15 cellular contexts compared by ENCODE assay signal in the genomic region with DNA sequence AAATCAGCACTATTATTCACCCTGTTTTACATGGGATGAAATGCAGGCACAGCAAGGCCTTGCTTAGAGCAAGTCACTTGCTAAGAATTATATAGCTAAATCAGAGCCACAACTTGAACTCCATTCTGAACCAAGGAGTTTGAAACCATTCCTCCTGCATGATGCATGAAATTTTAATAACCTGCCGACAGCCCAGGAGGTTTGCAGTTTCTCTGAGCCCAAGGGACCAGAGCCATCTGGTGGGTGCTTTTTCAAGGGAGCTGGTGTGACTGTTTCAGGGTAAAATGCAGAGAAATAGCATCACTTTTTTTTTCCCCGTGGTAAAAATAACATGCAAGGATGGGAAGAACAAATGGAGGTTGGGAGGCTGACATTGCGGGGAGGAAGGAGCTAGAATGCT.
A peak's percentile ranks its signal among the peaks of the same experiment; 100 is the strongest.
DNase-seq lines count a peak whose midpoint lies in the region; ATAC-seq and TF ChIP-seq lines count a peak whose summit lies in the region.
"Had no signal": no experiment of that assay in that cellular context is flagged by ENCODE, and none has a peak within 500 bp of the region (broad histone marks: within the 10 kb centered on the region; RNA-seq: fewer than 3 reads in every experiment).

No MANE protein-coding gene starts in this region.

- TF ChIP-seq CTCF in VCaP (conservative IDR thresholded peaks at IDR 0.05) (0 out of 2 replicates have a peak, but pooled peaks have one; percentile 6), foreskin fibroblast (IDR thresholded peaks at IDR 0.05; ENCODE audit: low read depth, low read length) (peak; percentile 51), retinal pigment epithelial cell (conservative IDR thresholded peaks at IDR 0.05; ENCODE audit: low read depth, low read length) (peak; percentile 46)

- H3K4me3 ChIP-seq in foreskin fibroblast (ENCODE audit: low read depth in 1 of 2, low read length in 2 of 2) (no peak overlapping the region), retinal pigment epithelial cell (ENCODE audit: low read length) (no peak overlapping the region)
- H3K4me3 ChIP-seq: PC-9 had no signal

- DNase-seq in EH (ENCODE audit: low read depth) (peak; percentile 81), foreskin fibroblast (peak; percentile 51 to 75), retinal pigment epithelial cell (ENCODE audit: low read depth) (no peak), islet precursor cell (no peak), DMS79 (lab: John Stamatoyannopoulos, UW) (no peak), GOT3 (lab: John Stamatoyannopoulos, UW) (no peak)
- DNase-seq: activated CD8-positive, alpha-beta memory T cell treated with anti-CD3 and anti-CD28 coated beads for 24 hours; activated naive CD8-positive, alpha-beta T cell treated with anti-CD3 and anti-CD28 coated beads, Interleukin-2, amount 10 ng/mL, durations not matched to agents 7 days and 5 days; CD8-positive, alpha-beta memory T cell; naive thymus-derived CD4-positive, alpha-beta T cell; NCI-H187; PC-9; T-helper 9 cell had no signal

- H3K27ac ChIP-seq in VCaP, result no peak overlapping the region
- H3K27ac ChIP-seq: PC-9 had no signal

- ATAC-seq in GM18873 (IDR thresholded peaks at IDR 0.05; ENCODE audit: low FRiP score, unreplicated experiment), result no peak
- ATAC-seq: naive thymus-derived CD4-positive, alpha-beta T cell had no signal

Comparison
In these comparisons a context has a peak if more than half of its experiments do, and no peak if none do; other contexts are left out.
1. DNase-seq: peak in EH (single experiment) and foreskin fibroblast (2 of 2); none in retinal pigment epithelial cell (single experiment), islet precursor cell (single experiment), DMS79 (single experiment) and GOT3 (single experiment).
2. Peak in every context shown above with its lines, with median percentiles within 50 percentile points of each other: CTCF ChIP-seq.